In genomic region chr18:73593207-73593606, GRCh38 we compare ENCODE assay signal across 24 cellular contexts.
"Had no signal": no experiment of that assay in that cellular context is flagged by ENCODE, and none has a peak within 500 bp of the region (broad histone marks: within the 10 kb centered on the region; RNA-seq: fewer than 3 reads in every experiment).

No MANE protein-coding gene starts in this region.

- H3K4me1 ChIP-seq: colonic mucosa, esophagus muscularis mucosa, esophagus squamous epithelium, foreskin keratinocyte, gastrocnemius medialis, gastroesophageal sphincter, heart right ventricle had no signal

- H3K4me3 Mint-ChIP-seq: dendritic cell treated with granulocyte-macrophage colony-stimulating factor and Interleukin-4, amounts not matched to agents 40 ng/mL and 50 ng/mL, for 4 days; effector memory CD8-positive, alpha-beta T cell; endodermal cell had no signal

- H3K9me3 ChIP-seq: colonic mucosa, gastrocnemius medialis, gastroesophageal sphincter had no signal

- H3K4me1 Mint-ChIP-seq: endodermal cell had no signal

- H3K36me3 ChIP-seq: colonic mucosa, esophagus muscularis mucosa, esophagus squamous epithelium, gastrocnemius medialis, gastroesophageal sphincter, heart left ventricle, heart right ventricle had no signal

- H3K27me3 ChIP-seq: colonic mucosa, dorsolateral prefrontal cortex, esophagus muscularis mucosa, esophagus squamous epithelium, foreskin keratinocyte, gastrocnemius medialis, gastroesophageal sphincter, heart left ventricle, heart right ventricle had no signal

- DNase-seq: colonic mucosa; cortex of kidney; dermis blood vessel endothelial cell; dorsolateral prefrontal cortex; effector CD4-positive, alpha-beta T cell; effector CD8-positive, alpha-beta T cell; effector memory CD4-positive, alpha-beta T cell; effector memory CD8-positive, alpha-beta T cell; endodermal cell; erythroblast; esophagus squamous epithelium; foreskin fibroblast; foreskin keratinocyte; foreskin melanocyte; gastrocnemius medialis; glutamatergic neuron; head of caudate nucleus; heart left ventricle; heart right ventricle had no signal

- H3K27ac Mint-ChIP-seq: dendritic cell treated with granulocyte-macrophage colony-stimulating factor and Interleukin-4, amounts not matched to agents 40 ng/mL and 50 ng/mL, for 4 days; effector memory CD8-positive, alpha-beta T cell; endodermal cell had no signal

- H3K27ac ChIP-seq: colonic mucosa, dorsolateral prefrontal cortex, epithelial cell of prostate, esophagus muscularis mucosa, esophagus squamous epithelium, foreskin keratinocyte, gastrocnemius medialis, gastroesophageal sphincter, heart left ventricle, heart right ventricle had no signal

- ATAC-seq: effector memory CD8-positive, alpha-beta T cell; esophagus mucosa; foreskin keratinocyte; gastrocnemius medialis; gastroesophageal sphincter; heart left ventricle; heart right ventricle had no signal

- H3K27me3 Mint-ChIP-seq: dendritic cell treated with granulocyte-macrophage colony-stimulating factor and Interleukin-4, amounts not matched to agents 40 ng/mL and 50 ng/mL, for 4 days; effector memory CD8-positive, alpha-beta T cell had no signal

- H3K9me3 Mint-ChIP-seq: dendritic cell treated with granulocyte-macrophage colony-stimulating factor and Interleukin-4, amounts not matched to agents 40 ng/mL and 50 ng/mL, for 4 days; endodermal cell had no signal

- H3K4me3 ChIP-seq: colonic mucosa, dorsolateral prefrontal cortex, esophagus muscularis mucosa, esophagus squamous epithelium, gastrocnemius medialis, gastroesophageal sphincter, heart left ventricle, heart right ventricle had no signal
